8 cellular contexts compared by ENCODE assay signal in the genomic region with DNA sequence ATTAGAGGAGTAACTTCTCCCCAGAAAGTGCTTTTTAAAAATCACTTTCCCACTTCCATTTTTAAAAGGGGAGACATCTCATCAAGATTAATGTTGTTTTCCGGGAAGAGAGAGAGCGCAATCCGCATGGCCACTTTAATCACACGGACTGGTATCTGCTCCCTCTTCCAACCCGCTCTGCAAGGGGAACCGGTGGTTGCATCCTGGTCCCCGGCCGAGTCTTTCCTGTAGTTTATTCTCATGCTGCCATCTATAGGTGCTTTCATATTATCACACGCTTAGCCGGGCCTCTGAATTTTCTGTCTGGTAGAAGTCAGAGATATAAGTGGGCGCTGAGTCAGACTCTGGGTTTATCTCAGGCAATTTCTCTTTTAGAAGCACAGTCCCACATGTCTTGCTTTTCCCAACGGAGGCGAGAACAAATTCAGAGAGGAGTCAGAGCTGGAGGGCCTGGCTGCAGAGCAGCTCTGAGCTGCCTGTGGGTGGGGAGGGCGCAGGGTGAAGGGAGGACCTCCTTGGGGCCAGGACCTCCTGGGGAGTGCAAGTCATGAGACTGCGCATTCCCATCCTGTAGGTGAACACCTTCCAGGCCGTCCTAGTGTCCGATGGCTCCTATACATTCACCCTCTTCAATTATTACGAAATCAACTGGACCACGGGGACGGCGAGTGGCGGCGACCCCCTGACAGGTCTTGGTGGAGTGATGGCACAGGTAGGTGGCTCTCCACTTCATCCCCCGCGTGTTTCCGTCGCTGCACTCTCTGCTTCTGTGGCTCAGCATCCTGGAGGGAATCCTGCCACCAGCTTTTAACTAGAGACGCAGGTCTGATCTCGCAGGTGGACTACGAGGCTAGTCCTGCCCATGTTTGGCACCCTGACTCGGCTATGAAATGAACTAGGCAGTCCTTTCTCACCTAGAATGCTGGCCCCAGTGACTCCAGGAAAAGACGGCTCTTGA. TPM values are rescaled to one million over a fixed set of nuclear protein-coding genes. Genes with fewer than 3 reads are reported as not detected.
A peak's percentile ranks its signal among the peaks of the same experiment; 100 is the strongest.
DNase-seq lines count a peak whose midpoint lies in the region; ATAC-seq and TF ChIP-seq lines count a peak whose summit lies in the region.

No MANE protein-coding gene starts in this region.

- H3K4me1 Mint-ChIP-seq in activated CD8-positive, alpha-beta T cell treated with anti-CD3 and anti-CD28 coated beads, Interleukin-2, amount 10 ng/mL, durations not matched to agents 7 days and 5 days (ENCODE audit: low read depth): no peaks in the 10 kb centered on the region

- DNase-seq in DMS53 (lab: John Stamatoyannopoulos, UW): peak; percentile 92
- peak; percentile 40 for DNase-seq in HFF-Myc (ENCODE audit: extremely low read depth, low read depth)
- peak; percentile 57 for DNase-seq in NCI-H446 treated with DMSO at 0.1 percent for 48 hours (lab: John Stamatoyannopoulos, UW)
- peak; percentile 53 for DNase-seq in activated CD8-positive, alpha-beta T cell treated with anti-CD3 and anti-CD28 coated beads, Interleukin-2, amount 10 ng/mL, durations not matched to agents 7 days and 5 days
- peak; percentile 67 for DNase-seq in fibroblast of villous mesenchyme (ENCODE audit: low read depth)
- peak; percentile 34 for DNase-seq in non-pigmented ciliary epithelial cell (ENCODE audit: low read depth)

- CTCF ChIA-PET in activated CD8-positive, alpha-beta T cell treated with anti-CD3 and anti-CD28 coated beads, Interleukin-2, amount 10 ng/mL, durations not matched to agents 7 days and 5 days (lab: Charles Lee): no interaction called here

- POLR2A ChIA-PET in activated CD8-positive, alpha-beta T cell treated with anti-CD3 and anti-CD28 coated beads, Interleukin-2, amount 10 ng/mL, durations not matched to agents 7 days and 5 days (lab: Charles Lee): no interaction called here

- H3K4me3 Mint-ChIP-seq in activated CD8-positive, alpha-beta T cell treated with anti-CD3 and anti-CD28 coated beads, Interleukin-2, amount 10 ng/mL, durations not matched to agents 7 days and 5 days: no peak overlapping the region

- H3K9me3 Mint-ChIP-seq in activated CD8-positive, alpha-beta T cell treated with anti-CD3 and anti-CD28 coated beads, Interleukin-2, amount 10 ng/mL, durations not matched to agents 7 days and 5 days (ENCODE audit: insufficient read depth): no peaks in the 10 kb centered on the region

- no peak overlapping the region for H3K27ac Mint-ChIP-seq in activated CD8-positive, alpha-beta T cell treated with anti-CD3 and anti-CD28 coated beads, Interleukin-2, amount 10 ng/mL, durations not matched to agents 7 days and 5 days

- H3K4me3 ChIP-seq in HFF-Myc (replicated peaks; ENCODE audit: low read depth, low read length) (no peak overlapping the region), fibroblast of villous mesenchyme (ENCODE audit: low read depth, low read length) (no peak overlapping the region)

- TF ChIP-seq CTCF in HFF-Myc (IDR thresholded peaks at IDR 0.05; ENCODE audit: low read depth, low read length, missing control alignments) (peak; percentile 53), fibroblast of villous mesenchyme (IDR thresholded peaks at IDR 0.05; ENCODE audit: insufficient read depth, low read depth, low read length) (peak; percentile 64)

- H3K27me3 Mint-ChIP-seq in activated CD8-positive, alpha-beta T cell treated with anti-CD3 and anti-CD28 coated beads, Interleukin-2, amount 10 ng/mL, durations not matched to agents 7 days and 5 days (ENCODE audit: low read depth): peaks cover 19% of the 10 kb centered on the region

- no peaks in the 10 kb centered on the region for H3K36me3 Mint-ChIP-seq in activated CD8-positive, alpha-beta T cell treated with anti-CD3 and anti-CD28 coated beads, Interleukin-2, amount 10 ng/mL, durations not matched to agents 7 days and 5 days (ENCODE audit: low read depth)

- ATAC-seq in activated CD8-positive, alpha-beta T cell treated with anti-CD3 and anti-CD28 coated beads, Interleukin-2, amount 10 ng/mL, durations not matched to agents 7 days and 5 days: no peak
- ATAC-seq in HG02623 (IDR thresholded peaks at IDR 0.05; ENCODE audit: unreplicated experiment) (no peak), HG03457 (IDR thresholded peaks at IDR 0.05; ENCODE audit: unreplicated experiment) (no peak)

RNA-seq across cellular contexts. Expression of a gene that starts 11.7 kb away (rescaled TPM):
- total RNA-seq in activated CD8-positive, alpha-beta T cell treated with anti-CD3 and anti-CD28 coated beads, Interleukin-2, amount 10 ng/mL, durations not matched to agents 7 days and 5 days: under 1 TPM; 0.13 to 0.21 TPM
- under 0.01 and 0.32 TPM in 2 replicates for total RNA-seq in fibroblast of villous mesenchyme

Comparison
In these comparisons a context has a peak if more than half of its experiments do, and no peak if none do; other contexts are left out.
1. DNase-seq: peak in every context shown above with its lines; median percentile 92 in DMS53; 67 in fibroblast of villous mesenchyme; 57 in NCI-H446 treated with DMSO at 0.1 percent for 48 hours; 53 in activated CD8-positive, alpha-beta T cell treated with anti-CD3 and anti-CD28 coated beads, Interleukin-2, amount 10 ng/mL, durations not matched to agents 7 days and 5 days; 40 in HFF-Myc; 34 in non-pigmented ciliary epithelial cell.